Comparison of ENCODE assay signal across 1 cellular context in the genomic region with DNA sequence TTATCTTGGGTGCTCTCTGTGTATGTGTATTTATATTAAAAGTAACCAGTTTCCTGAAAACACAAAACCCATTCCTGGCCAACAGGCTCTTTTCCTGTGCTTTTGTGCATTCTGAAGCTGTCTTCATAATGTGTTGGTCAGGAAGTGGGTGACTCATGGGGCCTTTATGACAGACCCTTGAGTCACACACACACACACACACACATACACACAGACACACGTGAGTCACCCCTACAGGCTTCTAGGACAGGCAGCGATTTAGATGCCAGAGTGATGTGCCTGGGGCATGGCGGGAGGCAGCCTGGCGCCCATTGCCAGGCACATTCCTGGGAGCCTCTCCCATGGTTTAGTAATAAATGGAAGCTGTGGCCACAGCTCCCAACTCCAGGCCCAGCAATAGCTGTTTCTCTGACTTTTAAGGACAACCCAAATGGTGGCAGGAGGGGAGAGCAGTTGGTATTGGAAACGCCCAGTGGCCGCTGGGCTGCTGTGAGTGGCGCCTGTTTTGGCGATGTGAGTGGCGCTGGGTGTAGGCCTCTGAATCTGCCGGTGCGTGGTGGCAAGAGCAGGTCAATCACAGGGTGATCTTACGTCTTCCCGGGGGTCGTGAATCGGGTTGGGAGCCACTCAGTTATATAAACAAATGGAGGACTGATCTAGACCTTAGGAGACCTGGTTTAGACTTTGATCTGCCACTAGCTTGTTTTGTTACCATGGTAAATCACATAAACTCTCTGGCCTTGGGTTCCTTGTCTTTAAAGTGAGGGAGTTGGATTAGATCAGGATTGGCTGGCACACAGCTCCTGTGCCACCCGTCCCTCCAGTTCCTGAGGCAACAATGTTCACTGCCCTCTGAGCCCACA.
TF ChIP-seq lines count a peak whose summit lies in the region.

No MANE protein-coding gene starts in this region.

TF ChIP-seq in HepG2, 621 proteins besides CTCF, POLR2A, EP300 and RAD21 (continued from another document and continues in another):
- TF ChIP-seq ZGPAT (CRISPR knock-in tag; IDR thresholded peaks at IDR 0.05) = peak; percentile 44; the same call in 1 of the 2 replicates
- TF ChIP-seq TEAD3 (CRISPR knock-in tag; optimal IDR thresholded peaks at IDR 0.05; ENCODE audit: borderline replicate concordance) = peak; percentile 65
- no peak for TF ChIP-seq GATA4 (IDR thresholded peaks at IDR 0.05; ENCODE audit: borderline replicate concordance, low read depth)
- TF ChIP-seq, protein P1, sequence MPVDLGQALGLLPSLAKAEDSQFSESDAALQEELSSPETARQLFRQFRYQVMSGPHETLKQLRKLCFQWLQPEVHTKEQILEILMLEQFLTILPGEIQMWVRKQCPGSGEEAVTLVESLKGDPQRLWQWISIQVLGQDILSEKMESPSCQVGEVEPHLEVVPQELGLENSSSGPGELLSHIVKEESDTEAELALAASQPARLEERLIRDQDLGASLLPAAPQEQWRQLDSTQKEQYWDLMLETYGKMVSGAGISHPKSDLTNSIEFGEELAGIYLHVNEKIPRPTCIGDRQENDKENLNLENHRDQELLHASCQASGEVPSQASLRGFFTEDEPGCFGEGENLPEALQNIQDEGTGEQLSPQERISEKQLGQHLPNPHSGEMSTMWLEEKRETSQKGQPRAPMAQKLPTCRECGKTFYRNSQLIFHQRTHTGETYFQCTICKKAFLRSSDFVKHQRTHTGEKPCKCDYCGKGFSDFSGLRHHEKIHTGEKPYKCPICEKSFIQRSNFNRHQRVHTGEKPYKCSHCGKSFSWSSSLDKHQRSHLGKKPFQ (CRISPR knock-in tag; IDR thresholded peaks at IDR 0.05; ENCODE audit: insufficient replicate concordance) = no peak
- no peak for TF ChIP-seq THAP11 (CRISPR knock-in tag; IDR thresholded peaks at IDR 0.05)
- peak; percentile 40; the same call in 1 of the 3 replicates for TF ChIP-seq MXI1 (IDR thresholded peaks at IDR 0.05; ENCODE audit: borderline replicate concordance, low read depth, low read length)
- TF ChIP-seq, protein P2, sequence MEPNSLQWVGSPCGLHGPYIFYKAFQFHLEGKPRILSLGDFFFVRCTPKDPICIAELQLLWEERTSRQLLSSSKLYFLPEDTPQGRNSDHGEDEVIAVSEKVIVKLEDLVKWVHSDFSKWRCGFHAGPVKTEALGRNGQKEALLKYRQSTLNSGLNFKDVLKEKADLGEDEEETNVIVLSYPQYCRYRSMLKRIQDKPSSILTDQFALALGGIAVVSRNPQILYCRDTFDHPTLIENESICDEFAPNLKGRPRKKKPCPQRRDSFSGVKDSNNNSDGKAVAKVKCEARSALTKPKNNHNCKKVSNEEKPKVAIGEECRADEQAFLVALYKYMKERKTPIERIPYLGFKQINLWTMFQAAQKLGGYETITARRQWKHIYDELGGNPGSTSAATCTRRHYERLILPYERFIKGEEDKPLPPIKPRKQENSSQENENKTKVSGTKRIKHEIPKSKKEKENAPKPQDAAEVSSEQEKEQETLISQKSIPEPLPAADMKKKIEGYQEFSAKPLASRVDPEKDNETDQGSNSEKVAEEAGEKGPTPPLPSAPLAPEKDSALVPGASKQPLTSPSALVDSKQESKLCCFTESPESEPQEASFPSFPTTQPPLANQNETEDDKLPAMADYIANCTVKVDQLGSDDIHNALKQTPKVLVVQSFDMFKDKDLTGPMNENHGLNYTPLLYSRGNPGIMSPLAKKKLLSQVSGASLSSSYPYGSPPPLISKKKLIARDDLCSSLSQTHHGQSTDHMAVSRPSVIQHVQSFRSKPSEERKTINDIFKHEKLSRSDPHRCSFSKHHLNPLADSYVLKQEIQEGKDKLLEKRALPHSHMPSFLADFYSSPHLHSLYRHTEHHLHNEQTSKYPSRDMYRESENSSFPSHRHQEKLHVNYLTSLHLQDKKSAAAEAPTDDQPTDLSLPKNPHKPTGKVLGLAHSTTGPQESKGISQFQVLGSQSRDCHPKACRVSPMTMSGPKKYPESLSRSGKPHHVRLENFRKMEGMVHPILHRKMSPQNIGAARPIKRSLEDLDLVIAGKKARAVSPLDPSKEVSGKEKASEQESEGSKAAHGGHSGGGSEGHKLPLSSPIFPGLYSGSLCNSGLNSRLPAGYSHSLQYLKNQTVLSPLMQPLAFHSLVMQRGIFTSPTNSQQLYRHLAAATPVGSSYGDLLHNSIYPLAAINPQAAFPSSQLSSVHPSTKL (CRISPR knock-in tag; IDR thresholded peaks at IDR 0.05) = peak; percentile 81
- TF ChIP-seq RCOR2 (CRISPR knock-in tag; IDR thresholded peaks at IDR 0.05) = no peak
- no peak for TF ChIP-seq KMT2A (CRISPR knock-in tag; IDR thresholded peaks at IDR 0.05)
- TF ChIP-seq SOX13 (IDR thresholded peaks at IDR 0.05) = no peak
- no peak; a peak in 1 of 4 replicates for TF ChIP-seq SOX13 (CRISPR knock-in tag; conservative IDR thresholded peaks at IDR 0.05 in 1 of 2, IDR thresholded peaks at IDR 0.05 in 1 of 2)
- peak; percentile 62; the same call in 1 of the 2 replicates for TF ChIP-seq NFIC (IDR thresholded peaks at IDR 0.05; ENCODE audit: low read length)
- TF ChIP-seq ZNF782 (CRISPR knock-in tag; IDR thresholded peaks at IDR 0.05; ENCODE audit: borderline replicate concordance) = no peak
- TF ChIP-seq IRX3 (CRISPR knock-in tag; IDR thresholded peaks at IDR 0.05; ENCODE audit: borderline replicate concordance, low read depth) = no peak
- no peak for TF ChIP-seq ATF1 (CRISPR knock-in tag; IDR thresholded peaks at IDR 0.05)
- TF ChIP-seq XRCC5 (optimal IDR thresholded peaks at IDR 0.05; ENCODE audit: low read length) = peak; percentile 18
- peak; percentile 18; the same call in 1 of the 2 replicates for TF ChIP-seq YEATS2 (CRISPR knock-in tag; IDR thresholded peaks at IDR 0.05; ENCODE audit: borderline replicate concordance)
- TF ChIP-seq, protein P3, sequence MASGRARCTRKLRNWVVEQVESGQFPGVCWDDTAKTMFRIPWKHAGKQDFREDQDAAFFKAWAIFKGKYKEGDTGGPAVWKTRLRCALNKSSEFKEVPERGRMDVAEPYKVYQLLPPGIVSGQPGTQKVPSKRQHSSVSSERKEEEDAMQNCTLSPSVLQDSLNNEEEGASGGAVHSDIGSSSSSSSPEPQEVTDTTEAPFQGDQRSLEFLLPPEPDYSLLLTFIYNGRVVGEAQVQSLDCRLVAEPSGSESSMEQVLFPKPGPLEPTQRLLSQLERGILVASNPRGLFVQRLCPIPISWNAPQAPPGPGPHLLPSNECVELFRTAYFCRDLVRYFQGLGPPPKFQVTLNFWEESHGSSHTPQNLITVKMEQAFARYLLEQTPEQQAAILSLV (CRISPR knock-in tag; IDR thresholded peaks at IDR 0.05; ENCODE audit: borderline replicate concordance) = no peak
- peak; percentile 51 for TF ChIP-seq RARA (CRISPR knock-in tag; IDR thresholded peaks at IDR 0.05)
- no peak for TF ChIP-seq SPEN (CRISPR knock-in tag; IDR thresholded peaks at IDR 0.05; ENCODE audit: low read depth)
- TF ChIP-seq ZFP37 (CRISPR knock-in tag; IDR thresholded peaks at IDR 0.05; ENCODE audit: borderline replicate concordance) = no peak
- TF ChIP-seq PAX8 (CRISPR knock-in tag; IDR thresholded peaks at IDR 0.05; ENCODE audit: borderline replicate concordance) = no peak
- TF ChIP-seq MAFK (conservative IDR thresholded peaks at IDR 0.05 in 1 of 2, IDR thresholded peaks at IDR 0.05 in 1 of 2; ENCODE audit: low read length in 2 of 2) = no peak
- 0 out of 2 replicates have a peak, but pooled peaks have one; percentile 46 for TF ChIP-seq MAZ (IDR thresholded peaks at IDR 0.05; ENCODE audit: borderline replicate concordance, low read depth, low read length)
- no peak for TF ChIP-seq MAZ (CRISPR knock-in tag; IDR thresholded peaks at IDR 0.05; ENCODE audit: low read depth)
- peak; percentile 97 for TF ChIP-seq FOSL2 (CRISPR knock-in tag; IDR thresholded peaks at IDR 0.05)
- TF ChIP-seq RARG (CRISPR knock-in tag; IDR thresholded peaks at IDR 0.05; ENCODE audit: low read depth) = no peak
- TF ChIP-seq, protein P4, sequence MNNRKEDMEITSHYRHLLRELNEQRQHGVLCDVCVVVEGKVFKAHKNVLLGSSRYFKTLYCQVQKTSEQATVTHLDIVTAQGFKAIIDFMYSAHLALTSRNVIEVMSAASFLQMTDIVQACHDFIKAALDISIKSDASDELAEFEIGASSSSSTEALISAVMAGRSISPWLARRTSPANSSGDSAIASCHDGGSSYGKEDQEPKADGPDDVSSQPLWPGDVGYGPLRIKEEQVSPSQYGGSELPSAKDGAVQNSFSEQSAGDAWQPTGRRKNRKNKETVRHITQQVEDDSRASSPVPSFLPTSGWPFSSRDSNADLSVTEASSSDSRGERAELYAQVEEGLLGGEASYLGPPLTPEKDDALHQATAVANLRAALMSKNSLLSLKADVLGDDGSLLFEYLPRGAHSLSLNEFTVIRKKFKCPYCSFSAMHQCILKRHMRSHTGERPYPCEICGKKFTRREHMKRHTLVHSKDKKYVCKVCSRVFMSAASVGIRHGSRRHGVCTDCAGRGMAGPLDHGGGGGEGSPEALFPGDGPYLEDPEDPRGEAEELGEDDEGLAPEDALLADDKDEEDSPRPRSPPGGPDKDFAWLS (CRISPR knock-in tag; IDR thresholded peaks at IDR 0.05; ENCODE audit: borderline replicate concordance) = no peak
- no peak for TF ChIP-seq SNAPC2 (CRISPR knock-in tag; IDR thresholded peaks at IDR 0.05)
- TF ChIP-seq NPAS2 (CRISPR knock-in tag; IDR thresholded peaks at IDR 0.05; ENCODE audit: borderline replicate concordance) = no peak
- TF ChIP-seq HMG20A (CRISPR knock-in tag; IDR thresholded peaks at IDR 0.05; ENCODE audit: borderline replicate concordance) = peak; percentile 52; the same call in 1 of the 2 replicates
- TF ChIP-seq GTF2F1 (IDR thresholded peaks at IDR 0.05; ENCODE audit: low read length) = no peak
- TF ChIP-seq, protein P5, sequence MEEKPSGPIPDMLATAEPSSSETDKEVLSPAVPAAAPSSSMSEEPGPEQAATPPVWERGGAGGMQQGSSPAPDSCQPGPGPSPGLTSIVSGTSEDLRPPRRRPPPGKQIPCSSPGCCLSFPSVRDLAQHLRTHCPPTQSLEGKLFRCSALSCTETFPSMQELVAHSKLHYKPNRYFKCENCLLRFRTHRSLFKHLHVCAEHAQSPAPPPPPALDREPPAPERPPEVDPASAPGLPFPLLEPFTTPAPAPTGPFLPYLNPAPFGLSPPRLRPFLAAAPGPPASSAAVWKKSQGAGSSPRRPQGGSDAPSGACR (CRISPR knock-in tag; IDR thresholded peaks at IDR 0.05) = no peak
- no peak for TF ChIP-seq ZNF264 (CRISPR knock-in tag; IDR thresholded peaks at IDR 0.05)
- no peak for TF ChIP-seq ZNF30 (CRISPR knock-in tag; IDR thresholded peaks at IDR 0.05)
- TF ChIP-seq CHD2 (IDR thresholded peaks at IDR 0.05; ENCODE audit: low read depth, low read length) = no peak
- no peak for TF ChIP-seq PITX1 (CRISPR knock-in tag; IDR thresholded peaks at IDR 0.05)
- no peak for TF ChIP-seq CEBPZ (IDR thresholded peaks at IDR 0.05; ENCODE audit: low read length)
- TF ChIP-seq SALL2 (CRISPR knock-in tag; IDR thresholded peaks at IDR 0.05) = no peak
- no peak for TF ChIP-seq ZNF333 (CRISPR knock-in tag; IDR thresholded peaks at IDR 0.05; ENCODE audit: borderline replicate concordance)
- 0 out of 2 replicates have a peak, but pooled peaks have one; percentile 29 for TF ChIP-seq ZNF614 (CRISPR knock-in tag; IDR thresholded peaks at IDR 0.05; ENCODE audit: borderline replicate concordance)
- TF ChIP-seq ZNF780A (CRISPR knock-in tag; IDR thresholded peaks at IDR 0.05) = no peak
- TF ChIP-seq ESRRA (CRISPR knock-in tag; IDR thresholded peaks at IDR 0.05; ENCODE audit: low read depth) = no peak
- TF ChIP-seq TSC22D2 (CRISPR knock-in tag; IDR thresholded peaks at IDR 0.05; ENCODE audit: borderline replicate concordance) = no peak
- TF ChIP-seq PHF8 (CRISPR knock-in tag; IDR thresholded peaks at IDR 0.05) = no peak
- no peak for TF ChIP-seq ZBTB43 (CRISPR knock-in tag; conservative IDR thresholded peaks at IDR 0.05)
- TF ChIP-seq ZBTB20 (CRISPR knock-in tag; IDR thresholded peaks at IDR 0.05; ENCODE audit: borderline replicate concordance, low read depth) = no peak
- TF ChIP-seq SOX5 (CRISPR knock-in tag; IDR thresholded peaks at IDR 0.05; ENCODE audit: borderline replicate concordance) = peak; percentile 56; the same call in 1 of the 2 replicates
- no peak for TF ChIP-seq POLR2AphosphoS5 (IDR thresholded peaks at IDR 0.05; ENCODE audit: low read depth, low read length)
- no peak for TF ChIP-seq CCAR2 (optimal IDR thresholded peaks at IDR 0.05; ENCODE audit: low read depth, low read length)
